22 cellular contexts compared by ENCODE assay signal in genomic region chr2:160621748-160622147, GRCh38.
"Had no signal": no experiment of that assay in that cellular context is flagged by ENCODE, and none has a peak within 500 bp of the region (broad histone marks: within the 10 kb centered on the region; RNA-seq: fewer than 3 reads in every experiment).

No MANE protein-coding gene starts in this region.

- H3K4me1 ChIP-seq: colonic mucosa, thyroid gland, upper lobe of left lung, vagina had no signal

- H3K4me3 ChIP-seq: colonic mucosa, dorsolateral prefrontal cortex, smooth muscle cell, thyroid gland, upper lobe of left lung, vagina had no signal

- H3K36me3 ChIP-seq: colonic mucosa, neutrophil, thyroid gland, upper lobe of left lung, vagina had no signal

- ATAC-seq: activated CD4-positive, alpha-beta T cell treated with anti-CD3 and anti-CD28 coated beads for 36 hours; activated CD8-positive, alpha-beta memory T cell treated with anti-CD3 and anti-CD28 coated beads, Interleukin-2, amount 10 ng/mL, durations not matched to agents 7 days and 5 days; activated CD8-positive, alpha-beta T cell treated with anti-CD3 and anti-CD28 coated beads, Interleukin-2, amount 10 ng/mL, durations not matched to agents 7 days and 5 days; activated naive CD8-positive, alpha-beta T cell treated with anti-CD3 and anti-CD28 coated beads, Interleukin-2, amount 50 U/mL, for 24 hours; esophagus mucosa; left ventricle myocardium superior; sciatic nerve; stimulated activated memory B cell treated with anti-CD40 and anti-IgM and Interleukin-4, amounts not matched to agents 10 μg/mL and 1 μg/mL and 100 μg/mL, for 72 hours; stimulated activated naive CD8-positive, alpha-beta T cell treated with anti-CD3 and anti-CD28 coated beads, Interleukin-15, amount 100 ng/mL, for 72 hours had no signal

- H3K27me3 ChIP-seq: colonic mucosa, dorsolateral prefrontal cortex, neutrophil, thyroid gland, upper lobe of left lung, vagina had no signal

- H3K9me3 ChIP-seq: colonic mucosa, neutrophil, thyroid gland, upper lobe of left lung, vagina had no signal

- DNase-seq: activated CD4-positive, alpha-beta T cell treated with anti-CD3 and anti-CD28 coated beads for 36 hours; activated CD4-positive, CD25-positive, alpha-beta regulatory T cell; activated CD8-positive, alpha-beta memory T cell treated with anti-CD3 and anti-CD28 coated beads, Interleukin-2, amount 10 ng/mL, durations not matched to agents 7 days and 5 days; activated CD8-positive, alpha-beta T cell treated with anti-CD3 and anti-CD28 coated beads, Interleukin-2, amount 10 ng/mL, durations not matched to agents 7 days and 5 days; activated naive CD8-positive, alpha-beta T cell treated with anti-CD3 and anti-CD28 coated beads, Interleukin-2, amount 50 U/mL, for 24 hours; activated T-cell treated with anti-CD3 and anti-CD28 coated beads, Interleukin-2, amount 50 U/mL, for 48 hours; colonic mucosa; dorsolateral prefrontal cortex; left ventricle myocardium superior; stimulated activated CD4-positive, alpha-beta T cell treated with anti-CD3 and anti-CD28 coated beads, Interleukin-1b, Interleukin-23, amount 100 ng/mL, for 48 hours; stimulated activated CD4-positive, alpha-beta T cell treated with anti-CD3 and anti-CD28 coated beads, Interleukin-4, amount 100 ng/mL, for 4 hours; stimulated activated CD8-positive, alpha-beta memory T cell treated with anti-CD3 and anti-CD28 coated beads, Interleukin-4, amount 100 ng/mL, for 48 hours; stimulated activated naive CD8-positive, alpha-beta T cell treated with anti-CD3 and anti-CD28 coated beads, Interleukin-15, amount 100 ng/mL, for 72 hours; substantia nigra; thyroid gland; upper lobe of left lung had no signal

- H3K27ac ChIP-seq: colonic mucosa, dorsolateral prefrontal cortex, neutrophil, thyroid gland, upper lobe of left lung, vagina had no signal

- H3K4me2 ChIP-seq: smooth muscle cell had no signal
